18 cellular contexts compared by ENCODE assay signal in the genomic region with DNA sequence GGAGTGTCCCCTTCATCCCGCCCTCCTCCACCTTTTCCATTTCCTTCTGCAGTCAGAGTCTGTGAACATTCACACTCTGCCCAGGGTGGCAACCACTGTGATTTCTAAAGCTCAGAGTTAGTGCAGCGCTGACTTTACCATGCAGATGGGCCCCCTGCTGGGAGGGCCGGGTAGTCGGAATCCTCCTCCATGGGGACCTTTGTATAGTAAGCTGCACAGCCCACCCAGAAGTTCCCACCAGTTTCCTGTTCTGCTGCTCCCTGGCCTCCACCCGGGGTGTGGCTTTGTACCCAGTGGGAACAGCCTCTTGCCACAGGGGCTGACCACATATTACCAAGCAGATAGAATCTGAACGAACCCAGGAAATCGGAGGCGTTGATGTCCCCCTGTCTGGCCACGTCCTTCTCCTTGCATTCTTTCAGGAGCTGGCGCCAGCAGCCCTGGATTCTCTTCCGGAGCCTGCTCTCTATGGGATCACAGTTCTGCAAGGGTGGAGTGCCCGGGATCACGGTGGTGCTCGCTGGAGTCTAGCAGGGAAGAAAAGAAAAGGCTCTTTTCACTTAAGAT.
A peak's percentile ranks its signal among the peaks of the same experiment; 100 is the strongest.
DNase-seq lines count a peak whose midpoint lies in the region; ATAC-seq and TF ChIP-seq lines count a peak whose summit lies in the region.
"Had no signal": no experiment of that assay in that cellular context is flagged by ENCODE, and none has a peak within 500 bp of the region (broad histone marks: within the 10 kb centered on the region; RNA-seq: fewer than 3 reads in every experiment).

No MANE protein-coding gene starts in this region.

- H3K4me3 Mint-ChIP-seq in Calu3 (ENCODE audit: low read depth, unreplicated experiment), result no peak overlapping the region
- H3K4me3 Mint-ChIP-seq: activated CD4-positive, alpha-beta T cell treated with anti-CD3 and anti-CD28 coated beads, Interleukin-2, amount 10 ng/mL, durations not matched to agents 7 days and 5 days; effector memory CD8-positive, alpha-beta T cell; stimulated activated naive CD8-positive, alpha-beta T cell treated with anti-CD3 and anti-CD28 coated beads, Interleukin-15, Interleukin-2, amounts not matched to agents 100 ng/mL and 50 ng/mL, for 24 hours had no signal

- ATAC-seq in GM19455 (IDR thresholded peaks at IDR 0.05; ENCODE audit: unreplicated experiment) (no peak), GM18502 (IDR thresholded peaks at IDR 0.05; ENCODE audit: poor library complexity, unreplicated experiment) (no peak)
- ATAC-seq: effector memory CD8-positive, alpha-beta T cell; gastrocnemius medialis; psoas muscle had no signal

- H3K4me1 ChIP-seq in OCI-LY3 (ENCODE audit: low read length) (no peaks in the 10 kb centered on the region), colonic mucosa (no peaks in the 10 kb centered on the region)
- H3K4me1 ChIP-seq: gastrocnemius medialis, psoas muscle had no signal

- no peaks in the 10 kb centered on the region for H3K9me3 ChIP-seq in OCI-LY3 (ENCODE audit: insufficient read depth, low read length)
- H3K9me3 ChIP-seq in colonic mucosa, result no peaks in the 10 kb centered on the region
- H3K9me3 ChIP-seq: gastrocnemius medialis had no signal

- peak; percentile 20 for DNase-seq in Calu3
- no peak for DNase-seq in HFF-Myc (ENCODE audit: extremely low read depth, low read depth)
- peak; percentile 45 for DNase-seq in islet precursor cell
- no peak for DNase-seq in NCI-H1436 (lab: John Stamatoyannopoulos, UW)
- no peak for DNase-seq in colonic mucosa
- DNase-seq: activated CD4-positive, alpha-beta T cell treated with anti-CD3 and anti-CD28 coated beads, Interleukin-2, amount 10 ng/mL, durations not matched to agents 7 days and 5 days; activated effector memory CD4-positive, alpha-beta T cell treated with Interleukin-2 at 50 U/mL for 16 hours; effector memory CD8-positive, alpha-beta T cell; gastrocnemius medialis; GM23248; NCI-H1417 treated with DMSO at 0.1 percent for 48 hours; NCI-H748 treated with DMSO at 0.1 percent for 48 hours; psoas muscle had no signal

- H3K4me2 ChIP-seq in OCI-LY3 (ENCODE audit: low read length), result no peak overlapping the region

- no peaks in the 10 kb centered on the region for H3K4me1 Mint-ChIP-seq in Calu3 (ENCODE audit: low read depth, unreplicated experiment)
- H3K4me1 Mint-ChIP-seq: activated CD4-positive, alpha-beta T cell treated with anti-CD3 and anti-CD28 coated beads, Interleukin-2, amount 10 ng/mL, durations not matched to agents 7 days and 5 days had no signal

- intact Hi-C loops in Calu3 (cut with micrococcal nuclease; ENCODE audit: unreplicated experiment), result no loop called here
- intact Hi-C loops in colonic mucosa (cut with DNase I), result no loop called here

- TF ChIP-seq CTCF in Calu3 (IDR thresholded peaks at IDR 0.05; ENCODE audit: unreplicated experiment), result peak; percentile 30
- TF ChIP-seq CTCF in HFF-Myc (IDR thresholded peaks at IDR 0.05; ENCODE audit: low read depth, low read length, missing control alignments), result peak; percentile 10
- peak; percentile 33 for TF ChIP-seq CTCF in OCI-LY3 (IDR thresholded peaks at IDR 0.05; ENCODE audit: low read depth, low read length)
- no peak for TF ChIP-seq CTCF in colonic mucosa (IDR thresholded peaks at IDR 0.05)

- H3K36me3 Mint-ChIP-seq in Calu3 (ENCODE audit: insufficient read depth, unreplicated experiment), result peaks cover 6% of the 10 kb centered on the region

- no TSS peak for BruUV-seq in Calu3 (replicated peaks; lab: Mats Ljungman, UMichigan)

- no peak overlapping the region for H3K27ac Mint-ChIP-seq in Calu3 (ENCODE audit: unreplicated experiment)
- H3K27ac Mint-ChIP-seq: activated CD4-positive, alpha-beta T cell treated with anti-CD3 and anti-CD28 coated beads, Interleukin-2, amount 10 ng/mL, durations not matched to agents 7 days and 5 days; effector memory CD8-positive, alpha-beta T cell; stimulated activated naive CD8-positive, alpha-beta T cell treated with anti-CD3 and anti-CD28 coated beads, Interleukin-15, Interleukin-2, amounts not matched to agents 100 ng/mL and 50 ng/mL, for 24 hours had no signal

- no peak overlapping the region for H3K27ac ChIP-seq in OCI-LY3 (ENCODE audit: low read length)
- no peak overlapping the region for H3K27ac ChIP-seq in colonic mucosa
- H3K27ac ChIP-seq: C4-2B, gastrocnemius medialis, GM23248, psoas muscle had no signal

- H3K27me3 Mint-ChIP-seq in Calu3 (ENCODE audit: unreplicated experiment), result peaks cover 63% of the 10 kb centered on the region
- H3K27me3 Mint-ChIP-seq: activated CD4-positive, alpha-beta T cell treated with anti-CD3 and anti-CD28 coated beads, Interleukin-2, amount 10 ng/mL, durations not matched to agents 7 days and 5 days had no signal

- H3K27me3 ChIP-seq in OCI-LY3 (ENCODE audit: low read depth, low read length) (peaks cover 42% of the 10 kb centered on the region), colonic mucosa (no peaks in the 10 kb centered on the region)
- H3K27me3 ChIP-seq: gastrocnemius medialis had no signal

- CTCF ChIA-PET in Calu3 (lab: Charles Lee), result no interaction called here

- H3K79me2 ChIP-seq in OCI-LY3 (ENCODE audit: low read length), result no peaks in the 10 kb centered on the region

- H3K9me3 Mint-ChIP-seq in Calu3 (ENCODE audit: low read depth, unreplicated experiment), result no peaks in the 10 kb centered on the region
- H3K9me3 Mint-ChIP-seq: activated CD4-positive, alpha-beta T cell treated with anti-CD3 and anti-CD28 coated beads, Interleukin-2, amount 10 ng/mL, durations not matched to agents 7 days and 5 days; effector memory CD8-positive, alpha-beta T cell; stimulated activated naive CD8-positive, alpha-beta T cell treated with anti-CD3 and anti-CD28 coated beads, Interleukin-15, Interleukin-2, amounts not matched to agents 100 ng/mL and 50 ng/mL, for 24 hours had no signal

- H3K36me3 ChIP-seq in OCI-LY3 (replicated peaks; ENCODE audit: low read depth, low read length) (no peaks in the 10 kb centered on the region), colonic mucosa (no peaks in the 10 kb centered on the region)
- H3K36me3 ChIP-seq: gastrocnemius medialis had no signal

- H4K20me1 ChIP-seq in OCI-LY3 (ENCODE audit: insufficient read depth, low read length), result no peaks in the 10 kb centered on the region

- H3K4me3 ChIP-seq in HFF-Myc (replicated peaks; ENCODE audit: low read depth, low read length), result no peak overlapping the region
- no peak overlapping the region for H3K4me3 ChIP-seq in OCI-LY3 (ENCODE audit: low read length)
- no peak overlapping the region for H3K4me3 ChIP-seq in colonic mucosa
- H3K4me3 ChIP-seq: gastrocnemius medialis, GM23248, psoas muscle had no signal

- no peak overlapping the region for H2AFZ ChIP-seq in OCI-LY3 (ENCODE audit: low read depth, low read length)
- H2AFZ ChIP-seq: GM23248 had no signal

- no peak overlapping the region for H3K9ac ChIP-seq in OCI-LY3 (ENCODE audit: low read length)
- H3K9ac ChIP-seq in colonic mucosa (ENCODE audit: low read depth in 2 of 2, low read length in 2 of 2), result no peak overlapping the region
- H3K9ac ChIP-seq: GM23248 had no signal

Comparison
In these comparisons a context has a peak if more than half of its experiments do, and no peak if none do; other contexts are left out.
1. DNase-seq: peak in Calu3 (single experiment) and islet precursor cell (single experiment); none in HFF-Myc (single experiment), NCI-H1436 (single experiment) and colonic mucosa (single experiment).